In the genomic region with DNA sequence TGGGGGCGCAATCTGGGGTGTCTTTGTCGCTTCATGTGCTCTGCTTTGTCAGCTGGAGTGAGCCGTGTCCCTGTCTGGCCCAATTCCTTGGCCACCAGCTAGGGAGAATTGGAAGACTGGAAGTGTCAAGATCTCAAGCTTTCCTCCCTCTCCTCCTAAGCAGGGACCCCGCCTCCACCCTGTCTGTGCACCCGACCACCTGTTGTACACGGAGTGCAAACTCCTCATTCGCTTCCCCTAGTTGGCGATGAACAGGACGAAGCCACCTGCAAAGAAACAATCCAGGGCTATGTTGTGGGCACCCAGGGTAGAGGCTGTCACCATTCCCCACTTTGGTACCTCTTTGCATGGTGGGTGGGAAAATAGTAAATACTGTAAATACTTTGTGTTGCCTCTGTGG, we compare ENCODE assay signal across 8 cellular contexts. TPM values are rescaled to one million over a fixed set of nuclear protein-coding genes. Genes with fewer than 3 reads are reported as not detected.
A peak's percentile ranks its signal among the peaks of the same experiment; 100 is the strongest.
DNase-seq lines count a peak whose midpoint lies in the region; ATAC-seq and TF ChIP-seq lines count a peak whose summit lies in the region.
"Had no signal": no experiment of that assay in that cellular context is flagged by ENCODE, and none has a peak within 500 bp of the region (broad histone marks: within the 10 kb centered on the region; RNA-seq: fewer than 3 reads in every experiment).

No MANE protein-coding gene starts in this region.

- no peak overlapping the region for H3K4me3 ChIP-seq in CD8-positive, alpha-beta T cell (ENCODE audit: low read depth, low read length)

- peak overlapping the region; percentile 93 for H3K4me3 Mint-ChIP-seq in CD8-positive, alpha-beta T cell
- H3K4me3 Mint-ChIP-seq in activated T-helper 17 cell treated with anti-CD3 and anti-CD28 coated beads, Interleukin-2, amount 50 U/mL, for 72 hours = peak overlapping the region; percentile 98

- no peaks in the 10 kb centered on the region for H3K9me3 ChIP-seq in CD8-positive, alpha-beta T cell (ENCODE audit: low read length)
- H3K9me3 ChIP-seq: tibial artery had no signal

- no peak for ATAC-seq in CD8-positive, alpha-beta T cell
- ATAC-seq in activated T-helper 17 cell treated with anti-CD3 and anti-CD28 coated beads, Interleukin-2, amount 50 U/mL, for 72 hours (replicated peaks) = no peak
- no peak for ATAC-seq in activated CD4-positive, CD25-positive, alpha-beta regulatory T cell treated with anti-CD3 and anti-CD28 coated beads, Interleukin-2, amount 50 U/mL, for 24 hours

- H3K27me3 ChIP-seq in CD8-positive, alpha-beta T cell (ENCODE audit: insufficient read depth, low read length) = no peaks in the 10 kb centered on the region
- H3K27me3 ChIP-seq: tibial artery had no signal

- H3K9me3 Mint-ChIP-seq in CD8-positive, alpha-beta T cell = peaks cover 7% of the 10 kb centered on the region
- no peaks in the 10 kb centered on the region for H3K9me3 Mint-ChIP-seq in activated T-helper 17 cell treated with anti-CD3 and anti-CD28 coated beads, Interleukin-2, amount 50 U/mL, for 72 hours

- no peak overlapping the region for H3K27ac ChIP-seq in CD8-positive, alpha-beta T cell (ENCODE audit: low read depth, low read length)
- H3K27ac ChIP-seq: tibial artery had no signal

- POLR2A ChIA-PET in CD8-positive, alpha-beta T cell (lab: Charles Lee) = no interaction called here

- H3K36me3 Mint-ChIP-seq in CD8-positive, alpha-beta T cell = peaks cover 36% of the 10 kb centered on the region
- H3K36me3 Mint-ChIP-seq in activated T-helper 17 cell treated with anti-CD3 and anti-CD28 coated beads, Interleukin-2, amount 50 U/mL, for 72 hours (ENCODE audit: low read depth) = peaks cover 63% of the 10 kb centered on the region

- CTCF ChIA-PET in CD8-positive, alpha-beta T cell (lab: Charles Lee) = interaction anchor here (0.7 kb wide), 1 partner anchor 15 kb away, joined by 3 read pairs; no protein-coding TSS in a partner anchor

- peaks cover 38% of the 10 kb centered on the region for H3K4me1 Mint-ChIP-seq in CD8-positive, alpha-beta T cell (ENCODE audit: low read depth)
- H3K4me1 Mint-ChIP-seq in activated T-helper 17 cell treated with anti-CD3 and anti-CD28 coated beads, Interleukin-2, amount 50 U/mL, for 72 hours = peaks cover 21% of the 10 kb centered on the region

- DNase-seq in CD8-positive, alpha-beta T cell = no peak
- DNase-seq in NCI-H2196 treated with DMSO at 0.1 percent for 48 hours (lab: John Stamatoyannopoulos, UW; ENCODE audit: unreplicated experiment) = no peak
- DNase-seq: DMS53, NCI-H2171 treated with DMSO at 0.1 percent for 48 hours, tibial artery had no signal

- peaks cover 25% of the 10 kb centered on the region for H3K4me1 ChIP-seq in CD8-positive, alpha-beta T cell (ENCODE audit: insufficient read depth, low read length)

- no peak for TF ChIP-seq CTCF in CD8-positive, alpha-beta T cell (IDR thresholded peaks at IDR 0.05)

- H3K27ac Mint-ChIP-seq in CD8-positive, alpha-beta T cell = no peak overlapping the region
- H3K27ac Mint-ChIP-seq in activated T-helper 17 cell treated with anti-CD3 and anti-CD28 coated beads, Interleukin-2, amount 50 U/mL, for 72 hours = peak overlapping the region; percentile 97

- intact Hi-C loops in CD8-positive, alpha-beta T cell (cut with DNase I, micrococcal nuclease) = loop anchor here (2.0 to 5.0 kb wide), 4 partner anchors 135 to 1295 kb away; a partner anchor contains a TSS

- no peaks in the 10 kb centered on the region for H3K27me3 Mint-ChIP-seq in CD8-positive, alpha-beta T cell (ENCODE audit: low read depth)
- H3K27me3 Mint-ChIP-seq in activated T-helper 17 cell treated with anti-CD3 and anti-CD28 coated beads, Interleukin-2, amount 50 U/mL, for 72 hours = no peaks in the 10 kb centered on the region

- peaks cover 17% of the 10 kb centered on the region for H3K36me3 ChIP-seq in CD8-positive, alpha-beta T cell (ENCODE audit: insufficient read depth, low read length)

RNA-seq across cellular contexts. Expression of a gene that starts 1.7 kb away (rescaled TPM):
- total RNA-seq in CD8-positive, alpha-beta T cell = under 1 TPM in 1 of 2 experiments, not detected in 1; 0.17 TPM
- under 1 TPM; 0.74 to 0.76 TPM for total RNA-seq in activated T-helper 17 cell treated with anti-CD3 and anti-CD28 coated beads, Interleukin-2, amount 50 U/mL, for 72 hours
- total RNA-seq: skeletal muscle tissue had no signal

RNA-seq across cellular contexts. Expression of a gene that starts 1.8 kb away (rescaled TPM):
- 100 to 1,000 TPM; 201 to 202 TPM for total RNA-seq in CD8-positive, alpha-beta T cell
- total RNA-seq in activated T-helper 17 cell treated with anti-CD3 and anti-CD28 coated beads, Interleukin-2, amount 50 U/mL, for 72 hours = 100 to 1,000 TPM in 1 of 2 donors, 10 to 100 TPM in 1; 72.2 to 116 TPM

RNA-seq across cellular contexts. Expression of a gene that starts 2.0 kb away (rescaled TPM):
- 10 to 100 TPM; 15.7 TPM for total RNA-seq in CD8-positive, alpha-beta T cell
- 10 to 100 TPM; 75.6 to 81.2 TPM for total RNA-seq in activated T-helper 17 cell treated with anti-CD3 and anti-CD28 coated beads, Interleukin-2, amount 50 U/mL, for 72 hours

RNA-seq across cellular contexts. Expression of a gene that starts 13.5 kb away (rescaled TPM):
- not detected for total RNA-seq in CD8-positive, alpha-beta T cell
- 1 to 10 TPM in 1 of 2 donors, under 1 TPM in 1; 0.39 to 1.4 TPM for total RNA-seq in activated T-helper 17 cell treated with anti-CD3 and anti-CD28 coated beads, Interleukin-2, amount 50 U/mL, for 72 hours
- total RNA-seq: skeletal muscle tissue had no signal

RNA-seq across cellular contexts. Expression of a gene that starts 20.2 kb away (rescaled TPM):
- 10 to 100 TPM; 18.6 to 22.9 TPM for total RNA-seq in CD8-positive, alpha-beta T cell
- total RNA-seq in activated T-helper 17 cell treated with anti-CD3 and anti-CD28 coated beads, Interleukin-2, amount 50 U/mL, for 72 hours = 10 to 100 TPM; 22.0 to 32.8 TPM

Comparison
In these comparisons a context has a peak if more than half of its experiments do, and no peak if none do; other contexts are left out.
1. RNA of a gene that starts 2.0 kb away (total RNA-seq): 75.6 to 81.2 TPM in activated T-helper 17 cell treated with anti-CD3 and anti-CD28 coated beads, Interleukin-2, amount 50 U/mL, for 72 hours; 15.7 TPM in CD8-positive, alpha-beta T cell; every median in the first group is over 4 times any median in the second.